8 cellular contexts compared by ENCODE assay signal in the genomic region with DNA sequence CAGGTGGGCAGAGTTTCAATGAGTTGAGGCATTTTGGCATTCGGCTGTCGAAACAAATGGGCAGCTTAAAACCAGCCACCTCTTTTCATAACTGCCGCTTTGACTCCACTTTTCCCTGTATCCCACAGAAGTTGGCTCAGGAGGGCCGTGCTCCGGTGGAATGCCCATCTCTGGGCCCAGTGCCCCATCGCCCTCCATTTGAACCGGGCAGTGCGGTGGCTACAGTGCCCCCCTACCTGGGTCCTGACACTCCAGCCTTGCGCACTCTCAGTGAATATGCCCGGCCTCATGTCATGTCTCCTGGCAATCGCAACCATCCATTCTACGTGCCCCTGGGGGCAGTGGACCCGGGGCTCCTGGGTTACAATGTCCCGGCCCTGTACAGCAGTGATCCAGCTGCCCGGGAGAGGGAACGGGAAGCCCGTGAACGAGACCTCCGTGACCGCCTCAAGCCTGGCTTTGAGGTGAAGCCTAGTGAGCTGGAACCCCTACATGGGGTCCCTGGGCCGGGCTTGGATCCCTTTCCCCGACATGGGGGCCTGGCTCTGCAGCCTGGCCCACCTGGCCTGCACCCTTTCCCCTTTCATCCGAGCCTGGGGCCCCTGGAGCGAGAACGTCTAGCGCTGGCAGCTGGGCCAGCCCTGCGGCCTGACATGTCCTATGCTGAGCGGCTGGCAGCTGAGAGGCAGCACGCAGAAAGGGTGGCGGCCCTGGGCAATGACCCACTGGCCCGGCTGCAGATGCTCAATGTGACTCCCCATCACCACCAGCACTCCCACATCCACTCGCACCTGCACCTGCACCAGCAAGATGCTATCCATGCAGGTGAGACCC. TPM values are rescaled to one million over a fixed set of nuclear protein-coding genes. Genes with fewer than 3 reads are reported as not detected.
DNase-seq lines count a peak whose midpoint lies in the region; ATAC-seq and TF ChIP-seq lines count a peak whose summit lies in the region.
"Had no signal": no experiment of that assay in that cellular context is flagged by ENCODE, and none has a peak within 500 bp of the region (broad histone marks: within the 10 kb centered on the region; RNA-seq: fewer than 3 reads in every experiment).

No MANE protein-coding gene starts in this region.

- no peaks in the 10 kb centered on the region for H3K27me3 Mint-ChIP-seq in endodermal cell (ENCODE audit: insufficient read depth)

- peaks cover 75% of the 10 kb centered on the region for H3K36me3 Mint-ChIP-seq in endodermal cell (ENCODE audit: low read depth)

- H3K9ac ChIP-seq in endodermal cell (ENCODE audit: extremely low read depth, low read length, poor library complexity, severe bottlenecking), result no peak overlapping the region

- H3K4me3 Mint-ChIP-seq in endodermal cell, result peak overlapping the region; percentile 63

- no peaks in the 10 kb centered on the region for H3K27me3 ChIP-seq in MG63
- no peaks in the 10 kb centered on the region for H3K27me3 ChIP-seq in endodermal cell (ENCODE audit: control insufficient read depth, insufficient read depth, low read length, poor library complexity, severe bottlenecking)
- H3K27me3 ChIP-seq in gastrocnemius medialis, result no peaks in the 10 kb centered on the region

- no peaks in the 10 kb centered on the region for H3K9me3 Mint-ChIP-seq in endodermal cell

- 91 to 93% methylated on average over 14 to 32 of the region's 32 CpGs for WGBS in endodermal cell (ENCODE audit: insufficient coverage in 1 of 2, insufficient read length in 1 of 2), 2 experiments

- in situ Hi-C loops in gastrocnemius medialis (cut with MboI; ENCODE audit: low sequenced_read_pairs in 4 of 4), result loop anchor here in 1 of 4 donors (25.0 kb wide), 1 partner anchor 174 kb away; a partner anchor contains a TSS

- no peak for DNase-seq in MG63
- DNase-seq in endodermal cell, result no peak
- no peak for DNase-seq in gastrocnemius medialis
- DNase-seq in GM19240 (ENCODE audit: insufficient read length, low spot score), result no peak
- no peak for DNase-seq in NCI-H2171 treated with DMSO at 0.1 percent for 48 hours (lab: John Stamatoyannopoulos, UW)

- H3K4me1 Mint-ChIP-seq in endodermal cell, result peaks cover 30% of the 10 kb centered on the region

- H3K4me1 ChIP-seq in endodermal cell (ENCODE audit: control insufficient read depth, insufficient read depth, low read length), result peaks cover 6% of the 10 kb centered on the region
- H3K4me1 ChIP-seq in gastrocnemius medialis, result peaks cover 20 to 43% of the 10 kb centered on the region in 2 donors

- H3K36me3 ChIP-seq in MG63 (peaks cover 76% of the 10 kb centered on the region), endodermal cell (ENCODE audit: control insufficient read depth, insufficient read depth, low read length) (peaks cover 73% of the 10 kb centered on the region), gastrocnemius medialis (peaks cover 0 to 16% of the 10 kb centered on the region in 2 donors)

- ATAC-seq in gastrocnemius medialis (no peak), GM18498 (IDR thresholded peaks at IDR 0.05; ENCODE audit: unreplicated experiment) (no peak)

- intact Hi-C loops in gastrocnemius medialis (cut with DNase I; ENCODE audit: low total_unique reads), result loop anchor here (1.0 kb wide), 1 partner anchor 11 kb away; a partner anchor contains a TSS

- no peak for TF ChIP-seq POLR2A in gastrocnemius medialis (IDR thresholded peaks at IDR 0.05)

- TF ChIP-seq CTCF in endodermal cell (conservative IDR thresholded peaks at IDR 0.05) (peak; percentile 6), gastrocnemius medialis (IDR thresholded peaks at IDR 0.05 in 4 of 5, conservative IDR thresholded peaks at IDR 0.05 in 1 of 5) (peak in 1 of 5 experiments; percentile 8)

- H3K4me3 ChIP-seq in MG63 (peak overlapping the region; percentile 52), endodermal cell (ENCODE audit: low read length) (peak overlapping the region; percentile 72), gastrocnemius medialis (peak overlapping the region; percentile 67 to 93 (median 80))

- H3K27ac ChIP-seq in endodermal cell (ENCODE audit: low read depth, low read length), result peak overlapping the region; percentile 59
- peak overlapping the region; percentile 91 to 97 (median 95) for H3K27ac ChIP-seq in gastrocnemius medialis

- H3K9me3 ChIP-seq in MG63, result no peaks in the 10 kb centered on the region
- no peaks in the 10 kb centered on the region for H3K9me3 ChIP-seq in endodermal cell (ENCODE audit: control insufficient read depth, low read length)
- no peaks in the 10 kb centered on the region for H3K9me3 ChIP-seq in gastrocnemius medialis

- peak overlapping the region; percentile 90 for H3K27ac Mint-ChIP-seq in endodermal cell

RNA-seq across cellular contexts. Expression of a gene that starts 5.0 kb away (rescaled TPM):
- total RNA-seq in MG63 (2014; rRNA removed; shearing (Covaris generic); ENCODE audit: low replicate concordance), result not detected in 2 replicates
- not detected for total RNA-seq in endodermal cell
- polyA plus RNA-seq in endodermal cell (2013, experiment 1 of 2), result not detected
- polyA plus RNA-seq in endodermal cell (2013, experiment 2 of 2), result not detected
- not detected for total RNA-seq in gastrocnemius medialis
- total RNA-seq: lower leg skin, M059J had no signal

RNA-seq across cellular contexts. Expression of a gene that starts 5.3 kb away (rescaled TPM):
- 136 and 311 TPM in 2 replicates for total RNA-seq in MG63 (2014; rRNA removed; shearing (Covaris generic); ENCODE audit: low replicate concordance)
- total RNA-seq in endodermal cell, result 100 to 1,000 TPM; 141 to 257 TPM
- 219 TPM for polyA plus RNA-seq in endodermal cell (2013, experiment 1 of 2)
- 218 TPM for polyA plus RNA-seq in endodermal cell (2013, experiment 2 of 2)
- total RNA-seq in gastrocnemius medialis, result 100 to 1,000 TPM; 175 to 220 (median 183) TPM

RNA-seq across cellular contexts. Expression of a gene that starts 10.8 kb away (rescaled TPM):
- total RNA-seq in MG63 (2014; rRNA removed; shearing (Covaris generic); ENCODE audit: low replicate concordance), result 2.8 and 5.0 TPM in 2 replicates
- 100 to 1,000 TPM; 111 to 244 TPM for total RNA-seq in endodermal cell
- polyA plus RNA-seq in endodermal cell (2013, experiment 1 of 2), result 157 TPM
- polyA plus RNA-seq in endodermal cell (2013, experiment 2 of 2), result 139 TPM
- 10 to 100 TPM; 11.5 to 31.5 (median 26.5) TPM for total RNA-seq in gastrocnemius medialis

RNA-seq across cellular contexts. Expression of a gene that starts 12.6 kb away (rescaled TPM):
- not detected in 2 replicates for total RNA-seq in MG63 (2014; rRNA removed; shearing (Covaris generic); ENCODE audit: low replicate concordance)
- total RNA-seq in endodermal cell, result 10 to 100 TPM; 35.7 to 68.0 TPM
- polyA plus RNA-seq in endodermal cell (2013, experiment 1 of 2), result 6.3 TPM
- polyA plus RNA-seq in endodermal cell (2013, experiment 2 of 2), result 5.6 TPM
- 1 to 10 TPM in 3 of 4 donors, under 1 TPM in 1; 0.87 to 7.6 (median 5.0) TPM for total RNA-seq in gastrocnemius medialis

RNA-seq across cellular contexts. Expression of a gene that starts 24.2 kb away (rescaled TPM):
- 5.6 and 11.9 TPM in 2 replicates for total RNA-seq in MG63 (2014; rRNA removed; shearing (Covaris generic); ENCODE audit: low replicate concordance)
- total RNA-seq in endodermal cell (100 to 1,000 TPM; 104 to 139 TPM), gastrocnemius medialis (1 to 10 TPM in 3 of 4 donors, under 1 TPM in 1; 0.97 to 6.2 (median 1.8) TPM)
- 137 TPM for polyA plus RNA-seq in endodermal cell (2013, experiment 1 of 2)
- 107 TPM for polyA plus RNA-seq in endodermal cell (2013, experiment 2 of 2)
